ENCODE assay signal across 8 cellular contexts in genomic region chr11:17077240-17077519, GRCh38. TPM values are rescaled to one million over a fixed set of nuclear protein-coding genes. Genes with fewer than 3 reads are reported as not detected.
DNase-seq lines count a peak whose midpoint lies in the region; ATAC-seq and TF ChIP-seq lines count a peak whose summit lies in the region.

No MANE protein-coding gene starts in this region.

- H3K9me3 ChIP-seq in SJSA1 (replicated peaks) (no peaks in the 10 kb centered on the region), esophagus muscularis mucosa (no peaks in the 10 kb centered on the region), neuronal stem cell (replicated peaks in 1 of 2; ENCODE audit: control insufficient read depth in 2 of 2, insufficient read depth in 1 of 2, low read depth in 1 of 2, low read length in 2 of 2) (no peaks in the 10 kb centered on the region)

- peak in 1 of 2 experiments; percentile 60 for DNase-seq in SJSA1 (ENCODE audit: low read depth in 1 of 2, low spot score in 2 of 2)
- DNase-seq in esophagus muscularis mucosa (ENCODE audit: extremely low spot score), result peak; percentile 92
- DNase-seq in neuronal stem cell (ENCODE audit: low spot score), result no peak
- DNase-seq in kidney tubule cell (ENCODE audit: low spot score), result no peak
- DNase-seq in NCI-H510A (lab: John Stamatoyannopoulos, UW), result no peak
- DNase-seq in stimulated activated CD4-positive, alpha-beta T cell treated with anti-CD3 and anti-CD28 coated beads, Interleukin-4, amount 100 ng/mL, for 1 hour, result no peak

- H3K27me3 ChIP-seq in SJSA1 (replicated peaks) (no peaks in the 10 kb centered on the region), esophagus muscularis mucosa (no peaks in the 10 kb centered on the region), neuronal stem cell (ENCODE audit: control insufficient read depth in 3 of 3, insufficient read depth in 3 of 3, low read depth in 1 of 3, low read length in 3 of 3) (no peaks in the 10 kb centered on the region)

- H3K36me3 ChIP-seq in SJSA1 (peaks cover 46% of the 10 kb centered on the region), esophagus muscularis mucosa (peaks cover 15 to 38% (median 32%) of the 10 kb centered on the region in 4 donors), neuronal stem cell (replicated peaks in 1 of 2; ENCODE audit: control insufficient read depth in 2 of 2, insufficient read depth in 2 of 2, low read length in 2 of 2) (peaks cover 14 to 44% of the 10 kb centered on the region in 2 donors)

- peak overlapping the region; percentile 96 for H3K18ac ChIP-seq in neuronal stem cell (ENCODE audit: low read length)

- no peak overlapping the region for H3K4ac ChIP-seq in neuronal stem cell (ENCODE audit: low read length)

- H2AFZ ChIP-seq in neuronal stem cell (ENCODE audit: low read length), result peak overlapping the region; percentile 75

- H3K4me1 ChIP-seq in SJSA1 (replicated peaks), result peaks cover 27% of the 10 kb centered on the region
- H3K4me1 ChIP-seq in esophagus muscularis mucosa, result peaks cover 29 to 37% (median 32%) of the 10 kb centered on the region in 4 donors
- peaks cover 4 to 7% of the 10 kb centered on the region in 2 donors for H3K4me1 ChIP-seq in neuronal stem cell (ENCODE audit: control insufficient read depth in 2 of 2, insufficient read depth in 1 of 2, low read depth in 1 of 2, low read length in 2 of 2)

- intact Hi-C loops in esophagus muscularis mucosa (cut with DNase I), result loop anchor here (2.0 to 5.0 kb wide), 2 partner anchors 130 to 338 kb away; partner anchors contain the start of genes C11orf58 and PIK3C2A

- H4K8ac ChIP-seq in neuronal stem cell (ENCODE audit: low read depth, low read length), result no peak overlapping the region

- peak overlapping the region; percentile 75 for H3K4me3 ChIP-seq in SJSA1
- H3K4me3 ChIP-seq in esophagus muscularis mucosa, result peak overlapping the region; percentile 66 to 78 (median 74)
- peak overlapping the region; percentile 78 to 97 for H3K4me3 ChIP-seq in neuronal stem cell (ENCODE audit: low read length in 2 of 2)

- H2BK120ac ChIP-seq in neuronal stem cell (ENCODE audit: low read depth, low read length), result peak overlapping the region; percentile 68

- peak overlapping the region; percentile 67 for H3K14ac ChIP-seq in neuronal stem cell (ENCODE audit: low read length)

- H2BK5ac ChIP-seq in neuronal stem cell (ENCODE audit: low read length), result peak overlapping the region; percentile 97

- peak overlapping the region; percentile 86 for H2AK5ac ChIP-seq in neuronal stem cell (ENCODE audit: low read depth, low read length)

- H3K4me2 ChIP-seq in neuronal stem cell (ENCODE audit: insufficient read depth, low read length, poor library complexity, severe bottlenecking), result peak overlapping the region; percentile 69

- H4K91ac ChIP-seq in neuronal stem cell (ENCODE audit: low read depth, low read length, poor library complexity), result peak overlapping the region; percentile 92

- no peak for TF ChIP-seq POLR2A in esophagus muscularis mucosa (IDR thresholded peaks at IDR 0.05; ENCODE audit: low read depth)

- peak overlapping the region; percentile 99 for H3K9ac ChIP-seq in neuronal stem cell (ENCODE audit: low read depth, low read length, poor library complexity)

- no peak for TF ChIP-seq EP300 in esophagus muscularis mucosa (IDR thresholded peaks at IDR 0.05)

- WGBS in esophagus muscularis mucosa, result no CpG with 5 or more reads among the region's 20 CpGs
- WGBS in neuronal stem cell (ENCODE audit: extremely low coverage in 2 of 2, insufficient read length in 2 of 2, insufficient replicate concordance in 1 of 2), 2 donors, result no CpG with 5 or more reads among the region's 20 CpGs

- H2BK12ac ChIP-seq in neuronal stem cell (ENCODE audit: low read length), result peak overlapping the region; percentile 80

- peak overlapping the region; percentile 98 for H3K23ac ChIP-seq in neuronal stem cell (ENCODE audit: low read depth, low read length, poor library complexity)

- ATAC-seq in GM18868 (IDR thresholded peaks at IDR 0.05; ENCODE audit: unreplicated experiment) (peak; percentile 4), HG02588 (IDR thresholded peaks at IDR 0.05; ENCODE audit: unreplicated experiment) (peak; percentile 18)

- peaks cover 9% of the 10 kb centered on the region for H3K79me1 ChIP-seq in neuronal stem cell (ENCODE audit: low read depth, low read length)

- H2BK15ac ChIP-seq in neuronal stem cell (ENCODE audit: low read length), result no peak overlapping the region

- H3K27ac ChIP-seq in SJSA1 (peak overlapping the region; percentile 86), esophagus muscularis mucosa (replicated peaks in 1 of 4) (peak overlapping the region; percentile 89 to 93 (median 90)), neuronal stem cell (replicated peaks; ENCODE audit: low read length) (peak overlapping the region; percentile 36)

- no peak for TF ChIP-seq CTCF in esophagus muscularis mucosa (IDR thresholded peaks at IDR 0.05)

RNA-seq across cellular contexts. Expression of gene RPS13, which starts 0.3 kb away (rescaled TPM):
- total RNA-seq in SJSA1 (2014; rRNA removed; shearing (Covaris generic)), result 1,373 and 1,546 TPM in 2 replicates
- 1,000 to 10,000 TPM in 3 of 4 donors, 100 to 1,000 TPM in 1; 828 to 2,253 (median 1,546) TPM for total RNA-seq in esophagus muscularis mucosa
- polyA plus RNA-seq in neuronal stem cell (2013, experiment 1 of 2), result 2,260 TPM
- polyA plus RNA-seq in neuronal stem cell (2013, experiment 2 of 2), result 2,268 TPM

Comparison
In these comparisons a context has a peak if more than half of its experiments do, and no peak if none do; other contexts are left out.
1. H3K27ac ChIP-seq: peak in every context shown above with its lines; median percentile 90 in esophagus muscularis mucosa; 86 in SJSA1; 36 in neuronal stem cell.